ENCODE assay signal across 10 cellular contexts in genomic region chr17:42206153-42206612, GRCh38. TPM values are rescaled to one million over a fixed set of nuclear protein-coding genes. Genes with fewer than 3 reads are reported as not detected.
DNase-seq lines count a peak whose midpoint lies in the region; ATAC-seq, FAIRE-seq and TF ChIP-seq lines count a peak whose summit lies in the region.
"Not testable (repeated sequence)": the region's sequence is repeated elsewhere in the genome, so short reads cannot be mapped to it uniquely, and the experiment has no call there.
"Had no signal": no experiment of that assay in that cellular context is flagged by ENCODE, and none has a peak within 500 bp of the region (broad histone marks: within the 10 kb centered on the region; RNA-seq: fewer than 3 reads in every experiment).

No MANE protein-coding gene starts in this region.

- H3K4me2 ChIP-seq in K562 (ENCODE audit: insufficient read depth, low read length) = not testable (repeated sequence)

- H3K27ac Mint-ChIP-seq in CD4-positive, alpha-beta memory T cell = peak overlapping the region in 5 of 7 donors; percentile 12 to 66 (median 43)
- peak overlapping the region; percentile 49 for H3K27ac Mint-ChIP-seq in activated CD8-positive, alpha-beta T cell treated with anti-CD3 and anti-CD28 coated beads for 36 hours

- TF ChIP-seq EP300 in K562 (IDR thresholded peaks at IDR 0.05; ENCODE audit: low read length) = not testable (repeated sequence)

- CTCF ChIA-PET in CD4-positive, alpha-beta memory T cell (lab: Charles Lee; ENCODE audit: partially characterized antibody) = interaction anchor here (1.4 to 2.0 kb wide), 2 partner anchors 16 kb away, joined by 5 read pairs; no protein-coding TSS in a partner anchor
- CTCF ChIA-PET in activated CD8-positive, alpha-beta T cell treated with anti-CD3 and anti-CD28 coated beads for 36 hours (lab: Charles Lee) = interaction anchor here (1.3 kb wide), 1 partner anchor 16 kb away, joined by 3 read pairs; no protein-coding TSS in a partner anchor
- CTCF ChIA-PET in K562 (lab: Yijun Ruan, JAX; ENCODE audit: low intra/inter-chr PET ratio) = not testable (repeated sequence)

- H3K36me3 ChIP-seq in CD4-positive, alpha-beta memory T cell (ENCODE audit: insufficient read depth, low read length) = peaks cover 66% of the 10 kb centered on the region
- H3K36me3 ChIP-seq in K562 (ENCODE audit: control insufficient read depth, insufficient read depth, low read length) (peaks cover 96% of the 10 kb centered on the region), neutrophil (peaks cover 100% of the 10 kb centered on the region)

- H3K9me3 ChIP-seq in CD4-positive, alpha-beta memory T cell (ENCODE audit: control insufficient read depth in 1 of 2, low read length in 2 of 2); K562 (replicated peaks; ENCODE audit: control insufficient read depth, insufficient read depth, low read depth, low read length); neutrophil: not testable (repeated sequence)

- TF ChIP-seq CTCF in activated CD8-positive, alpha-beta T cell treated with anti-CD3 and anti-CD28 coated beads for 36 hours (IDR thresholded peaks at IDR 0.05); K562 (IDR thresholded peaks at IDR 0.05 in 2 of 3, conservative IDR thresholded peaks at IDR 0.05 in 1 of 3; ENCODE audit: insufficient read depth in 2 of 3, low read depth in 1 of 3, low read length in 3 of 3); neutrophil (IDR thresholded peaks at IDR 0.05): not testable (repeated sequence)

- H3K27ac ChIP-seq in CD4-positive, alpha-beta memory T cell (ENCODE audit: low read depth, low read length); K562 (ENCODE audit: extremely low read depth, low read depth, low read length): not testable (repeated sequence)
- peak overlapping the region; percentile 66 for H3K27ac ChIP-seq in neutrophil

- ATAC-seq in activated CD8-positive, alpha-beta T cell treated with anti-CD3 and anti-CD28 coated beads for 36 hours = not testable (repeated sequence)
- peak; percentile 57 for ATAC-seq in K562

- H3K4me3 ChIP-seq in CD4-positive, alpha-beta memory T cell (ENCODE audit: low read length in 2 of 2); K562; neutrophil (ENCODE audit: low read depth in 1 of 2, low read length in 1 of 2): not testable (repeated sequence)

- not testable (repeated sequence) for TF ChIP-seq RAD21 in K562 (CRISPR knock-in tag; conservative IDR thresholded peaks at IDR 0.05 in 1 of 2, IDR thresholded peaks at IDR 0.05 in 1 of 2)

- not testable (repeated sequence) for H4K20me1 ChIP-seq in K562 (replicated peaks; ENCODE audit: control insufficient read depth, insufficient read depth, low read length)

- TF ChIP-seq POLR2A in K562 (conservative IDR thresholded peaks at IDR 0.05) = not testable (repeated sequence)

- in situ Hi-C loops in K562 (cut with MboI) = not testable (repeated sequence)

- intact Hi-C loops in CD4-positive, alpha-beta memory T cell (cut with micrococcal nuclease); activated CD8-positive, alpha-beta T cell treated with anti-CD3 and anti-CD28 coated beads for 36 hours (cut with micrococcal nuclease); K562 (cut with micrococcal nuclease): not testable (repeated sequence)

- H3K9me1 ChIP-seq in K562 (ENCODE audit: control insufficient read depth, insufficient read depth, low read length) = not testable (repeated sequence)

- H2AFZ ChIP-seq in K562 (ENCODE audit: low read depth, low read length) = not testable (repeated sequence)

- WGBS in K562 (ENCODE audit: insufficient coverage, low coverage, missing lambda C conversion rate) = 55% methylated on average over 8 of the region's 8 CpGs

- not testable (repeated sequence) for H3K79me2 ChIP-seq in K562 (ENCODE audit: control insufficient read depth, insufficient read depth, low read length)

- H3K27me3 ChIP-seq in CD4-positive, alpha-beta memory T cell (ENCODE audit: insufficient read depth, low read length); K562 (ENCODE audit: control insufficient read depth in 2 of 2, insufficient read depth in 2 of 2, low read length in 2 of 2); neutrophil: not testable (repeated sequence)

- DNase-seq in CD4-positive, alpha-beta memory T cell; activated CD8-positive, alpha-beta T cell treated with anti-CD3 and anti-CD28 coated beads for 36 hours; K562 (ENCODE audit: extremely low read depth in 1 of 4, low spot score in 3 of 4): not testable (repeated sequence)
- peak; percentile 87 for DNase-seq in MV-4-11 (lab: John Stamatoyannopoulos, UW)
- peak; percentile 64 for DNase-seq in SIG-M5 treated with dmso at 0.1 percent for 504 hours (lab: John Stamatoyannopoulos, UW; ENCODE audit: unreplicated experiment)
- DNase-seq in iris pigment epithelial cell (ENCODE audit: low read depth) = peak; percentile 22

- not testable (repeated sequence) for H3K4me1 ChIP-seq in CD4-positive, alpha-beta memory T cell (ENCODE audit: insufficient read depth, low read length); K562 (replicated peaks in 1 of 2; ENCODE audit: control insufficient read depth in 2 of 2, insufficient read depth in 2 of 2, low read length in 2 of 2); neutrophil (ENCODE audit: control insufficient read depth in 1 of 2, insufficient read depth in 1 of 2, low read depth in 1 of 2, low read length in 1 of 2)

- not testable (repeated sequence) for H3K9ac ChIP-seq in K562 (ENCODE audit: insufficient read depth in 1 of 2, low read depth in 2 of 2, low read length in 2 of 2)

- POLR2A ChIA-PET in CD4-positive, alpha-beta memory T cell (lab: Charles Lee; ENCODE audit: partially characterized antibody); K562 (lab: Yijun Ruan, JAX): not testable (repeated sequence)
- POLR2A ChIA-PET in activated CD8-positive, alpha-beta T cell treated with anti-CD3 and anti-CD28 coated beads for 36 hours (lab: Charles Lee) = interaction anchor here (1.3 kb wide), 1 partner anchor 91 kb away, joined by 3 read pairs; no protein-coding TSS in a partner anchor

- H3K36me3 Mint-ChIP-seq in CD4-positive, alpha-beta memory T cell = peaks cover 56 to 73% of the 10 kb centered on the region in 2 donors
- H3K36me3 Mint-ChIP-seq in activated CD8-positive, alpha-beta T cell treated with anti-CD3 and anti-CD28 coated beads for 36 hours (ENCODE audit: low read depth) = peaks cover 37% of the 10 kb centered on the region

- not testable (repeated sequence) for H3K4me1 Mint-ChIP-seq in CD4-positive, alpha-beta memory T cell; activated CD8-positive, alpha-beta T cell treated with anti-CD3 and anti-CD28 coated beads for 36 hours (ENCODE audit: low read depth)

- not testable (repeated sequence) for FAIRE-seq in K562 (lab: Jason Lieb, UNC)

- not testable (repeated sequence) for BruUV-seq in K562 (replicated peaks; lab: Mats Ljungman, UMichigan)

- H3K9me3 Mint-ChIP-seq in CD4-positive, alpha-beta memory T cell; activated CD8-positive, alpha-beta T cell treated with anti-CD3 and anti-CD28 coated beads for 36 hours: not testable (repeated sequence)

- not testable (repeated sequence) for H3K27me3 Mint-ChIP-seq in CD4-positive, alpha-beta memory T cell; activated CD8-positive, alpha-beta T cell treated with anti-CD3 and anti-CD28 coated beads for 36 hours

- H3K4me3 Mint-ChIP-seq in CD4-positive, alpha-beta memory T cell; activated CD8-positive, alpha-beta T cell treated with anti-CD3 and anti-CD28 coated beads for 36 hours: not testable (repeated sequence)

RNA-seq across cellular contexts. Expression of gene GHDC, which starts 11.9 kb away (rescaled TPM):
- total RNA-seq in CD4-positive, alpha-beta memory T cell = 10 to 100 TPM; 23.9 to 25.3 TPM
- polyA plus RNA-seq in CD4-positive, alpha-beta memory T cell = 10 to 100 TPM; 12.9 to 17.9 TPM
- total RNA-seq in activated CD8-positive, alpha-beta T cell treated with anti-CD3 and anti-CD28 coated beads for 36 hours = 10 to 100 TPM; 12.3 to 14.9 TPM
- total RNA-seq in K562 (2011; cell fraction: chromatin; rRNA removed; ENCODE audit: low replicate concordance) = 26.6 and 66.9 TPM in 2 replicates
- 67.5 and 75.5 TPM in 2 replicates for total RNA-seq in K562 (2011; cell fraction: nucleolus; rRNA removed)
- 39.0 and 46.6 TPM in 2 replicates for total RNA-seq in K562 (2011; cell fraction: nucleoplasm; rRNA removed)
- total RNA-seq in K562 (2014; rRNA removed) = 20.3 and 20.8 TPM in 2 replicates
- 5.0 and 5.6 TPM in 2 replicates for total RNA-seq in K562 (2014; rRNA removed; fragmentation: Illumina TruSeq; extraction: Trizol)
- 10.4 and 11.2 TPM in 2 replicates for total RNA-seq in K562 (2015; rRNA removed; fragmentation: Illumina TruSeq; extraction: Trizol)
- total RNA-seq in K562 (2021) = 21.1 and 23.2 TPM in 2 replicates
- 12.0 and 12.9 TPM in 2 replicates for polyA plus RNA-seq in K562 (2011; rRNA removed)
- 9.1 and 31.3 TPM in 2 replicates for polyA plus RNA-seq in K562 (2011; cell fraction: cytosol; rRNA removed)
- polyA plus RNA-seq in K562 (2011; cell fraction: nucleus; rRNA removed) = 57.1 and 77.6 TPM in 2 replicates
- polyA plus RNA-seq in K562 (2012) = 14.5 and 28.1 TPM in 2 replicates
- polyA plus RNA-seq in K562 (2014; fragmentation: Illumina TruSeq; extraction: Trizol) = 7.8 and 12.4 TPM in 2 replicates
- polyA plus RNA-seq in K562 (2014; fragmentation: Nextera tagmentation; extraction: Ambion mirVana) = under 1 TPM; 0.65 to 0.87 TPM
- 20.8 and 20.9 TPM in 2 replicates for polyA plus RNA-seq in K562 (2014; rRNA removed)
- 3.5 and 7.4 TPM in 2 replicates for polyA minus RNA-seq in K562 (2011; rRNA and poly(A)+ RNA removed)
- 9.6 and 12.1 TPM in 2 replicates for polyA minus RNA-seq in K562 (2011; cell fraction: cytosol; rRNA and poly(A)+ RNA removed)
- polyA minus RNA-seq in K562 (2011; cell fraction: nucleus; rRNA and poly(A)+ RNA removed) = 16.6 and 17.0 TPM in 2 replicates

RNA-seq across cellular contexts. Expression of gene HCRT, which starts 20.9 kb away (rescaled TPM):
- total RNA-seq in CD4-positive, alpha-beta memory T cell = not detected
- not detected for polyA plus RNA-seq in CD4-positive, alpha-beta memory T cell
- total RNA-seq in activated CD8-positive, alpha-beta T cell treated with anti-CD3 and anti-CD28 coated beads for 36 hours = not detected
- not detected in 2 replicates for total RNA-seq in K562 (2011; cell fraction: chromatin; rRNA removed; ENCODE audit: low replicate concordance)
- not detected in 2 replicates for total RNA-seq in K562 (2011; cell fraction: nucleolus; rRNA removed)
- not detected in 2 replicates for total RNA-seq in K562 (2011; cell fraction: nucleoplasm; rRNA removed)
- total RNA-seq in K562 (2014; rRNA removed) (not detected in 2 replicates), K562 (2014; rRNA removed; fragmentation: Illumina TruSeq; extraction: Trizol) (not detected in 2 replicates), K562 (2015; rRNA removed; fragmentation: Illumina TruSeq; extraction: Trizol) (not detected in 2 replicates), K562 (2021) (not detected in 2 replicates)
- polyA plus RNA-seq in K562 (2011; rRNA removed) (not detected in 2 replicates), K562 (2014; fragmentation: Illumina TruSeq; extraction: Trizol) (not detected in 2 replicates), K562 (2014; fragmentation: Nextera tagmentation; extraction: Ambion mirVana) (not detected), K562 (2014; rRNA removed) (not detected in 2 replicates)
- not detected in 2 replicates for polyA plus RNA-seq in K562 (2011; cell fraction: cytosol; rRNA removed)
- not detected in 2 replicates for polyA plus RNA-seq in K562 (2011; cell fraction: nucleus; rRNA removed)
- polyA plus RNA-seq in K562 (2012) = not detected in 2 replicates
- not detected in 2 replicates for polyA minus RNA-seq in K562 (2011; rRNA and poly(A)+ RNA removed)
- polyA minus RNA-seq in K562 (2011; cell fraction: cytosol; rRNA and poly(A)+ RNA removed) = not detected in 2 replicates
- not detected in 2 replicates for polyA minus RNA-seq in K562 (2011; cell fraction: nucleus; rRNA and poly(A)+ RNA removed)
- total RNA-seq: G401, H1, SK-MEL-5 had no signal
- polyA plus RNA-seq: H1 had no signal

RNA-seq across cellular contexts. Expression of gene KCNH4, which starts 25.2 kb away (rescaled TPM):
- under 1 TPM; 0.09 to 0.11 TPM for total RNA-seq in CD4-positive, alpha-beta memory T cell
- not detected for polyA plus RNA-seq in CD4-positive, alpha-beta memory T cell
- under 1 TPM; 0.38 to 0.43 TPM for total RNA-seq in activated CD8-positive, alpha-beta T cell treated with anti-CD3 and anti-CD28 coated beads for 36 hours
- 1.0 and 3.5 TPM in 2 replicates for total RNA-seq in K562 (2011; cell fraction: chromatin; rRNA removed; ENCODE audit: low replicate concordance)
- total RNA-seq in K562 (2011; cell fraction: nucleolus; rRNA removed) = 2.5 TPM in 2 replicates
- 2.0 and 2.2 TPM in 2 replicates for total RNA-seq in K562 (2011; cell fraction: nucleoplasm; rRNA removed)
- total RNA-seq in K562 (2014; rRNA removed) (0.50 and 0.98 TPM in 2 replicates), K562 (2014; rRNA removed; fragmentation: Illumina TruSeq; extraction: Trizol) (0.22 and 0.29 TPM in 2 replicates), K562 (2015; rRNA removed; fragmentation: Illumina TruSeq; extraction: Trizol) (0.36 and 0.49 TPM in 2 replicates), K562 (2021) (1.8 and 2.0 TPM in 2 replicates)
- polyA plus RNA-seq in K562 (2011; rRNA removed) (0.72 and 0.79 TPM in 2 replicates), K562 (2014; fragmentation: Illumina TruSeq; extraction: Trizol) (1.2 and 1.3 TPM in 2 replicates), K562 (2014; fragmentation: Nextera tagmentation; extraction: Ambion mirVana) (under 1 TPM; 0.10 to 0.14 TPM), K562 (2014; rRNA removed) (1.3 and 1.7 TPM in 2 replicates)
- polyA plus RNA-seq in K562 (2011; cell fraction: cytosol; rRNA removed) = 0.68 and 2.6 TPM in 2 replicates
- polyA plus RNA-seq in K562 (2011; cell fraction: nucleus; rRNA removed) = 1.2 and 4.0 TPM in 2 replicates
- polyA plus RNA-seq in K562 (2012) = 0.24 and 1.0 TPM in 2 replicates
- polyA minus RNA-seq in K562 (2011; rRNA and poly(A)+ RNA removed) = 0.45 and 1.1 TPM in 2 replicates
- 0.82 and 0.95 TPM in 2 replicates for polyA minus RNA-seq in K562 (2011; cell fraction: cytosol; rRNA and poly(A)+ RNA removed)
- 0.44 and 0.94 TPM in 2 replicates for polyA minus RNA-seq in K562 (2011; cell fraction: nucleus; rRNA and poly(A)+ RNA removed)
- total RNA-seq: G401 had no signal

RNA-seq across cellular contexts. Expression of gene RAB5C, which starts 51.4 kb away (rescaled TPM):
- 10 to 100 TPM; 77.7 to 80.6 TPM for total RNA-seq in CD4-positive, alpha-beta memory T cell
- polyA plus RNA-seq in CD4-positive, alpha-beta memory T cell = 10 to 100 TPM; 63.4 to 73.1 TPM
- total RNA-seq in activated CD8-positive, alpha-beta T cell treated with anti-CD3 and anti-CD28 coated beads for 36 hours = 10 to 100 TPM; 30.7 to 32.5 TPM
- total RNA-seq in K562 (2011; cell fraction: chromatin; rRNA removed; ENCODE audit: low replicate concordance) = 21.1 and 47.2 TPM in 2 replicates
- 33.4 and 35.0 TPM in 2 replicates for total RNA-seq in K562 (2011; cell fraction: nucleolus; rRNA removed)
- 29.4 and 31.1 TPM in 2 replicates for total RNA-seq in K562 (2011; cell fraction: nucleoplasm; rRNA removed)
- total RNA-seq in K562 (2014; rRNA removed) (79.2 and 125 TPM in 2 replicates), K562 (2014; rRNA removed; fragmentation: Illumina TruSeq; extraction: Trizol) (46.5 and 55.8 TPM in 2 replicates), K562 (2015; rRNA removed; fragmentation: Illumina TruSeq; extraction: Trizol) (106 and 107 TPM in 2 replicates), K562 (2021) (108 and 117 TPM in 2 replicates)
- polyA plus RNA-seq in K562 (2011; rRNA removed) (55.9 and 77.4 TPM in 2 replicates), K562 (2014; fragmentation: Illumina TruSeq; extraction: Trizol) (165 and 166 TPM in 2 replicates), K562 (2014; fragmentation: Nextera tagmentation; extraction: Ambion mirVana) (1 to 10 TPM; 1.7 to 2.2 TPM), K562 (2014; rRNA removed) (118 and 122 TPM in 2 replicates)
- 85.9 and 208 TPM in 2 replicates for polyA plus RNA-seq in K562 (2011; cell fraction: cytosol; rRNA removed)
- polyA plus RNA-seq in K562 (2011; cell fraction: nucleus; rRNA removed) = 34.9 and 64.9 TPM in 2 replicates
- 110 and 123 TPM in 2 replicates for polyA plus RNA-seq in K562 (2012)
- 20.1 and 45.6 TPM in 2 replicates for polyA minus RNA-seq in K562 (2011; rRNA and poly(A)+ RNA removed)
- polyA minus RNA-seq in K562 (2011; cell fraction: cytosol; rRNA and poly(A)+ RNA removed) = 30.4 and 33.9 TPM in 2 replicates
- polyA minus RNA-seq in K562 (2011; cell fraction: nucleus; rRNA and poly(A)+ RNA removed) = 7.9 and 8.3 TPM in 2 replicates
